ENCODE assay signal across 39 cellular contexts in genomic region chr10:49666685-49667084, GRCh38. TPM values are rescaled to one million over a fixed set of nuclear protein-coding genes. Genes with fewer than 3 reads are reported as not detected.
"Had no signal": no experiment of that assay in that cellular context is flagged by ENCODE, and none has a peak within 500 bp of the region (broad histone marks: within the 10 kb centered on the region; RNA-seq: fewer than 3 reads in every experiment).

No MANE protein-coding gene starts in this region.

- H3K27ac ChIP-seq: ascending aorta, breast epithelium, cardiac muscle cell, colonic mucosa, dorsolateral prefrontal cortex, esophagus squamous epithelium, gastroesophageal sphincter, WERI-Rb-1 had no signal

- H3K36me3 Mint-ChIP-seq: activated CD4-positive, alpha-beta memory T cell treated with anti-CD3 and anti-CD28 coated beads for 36 hours; activated CD8-positive, alpha-beta memory T cell treated with anti-CD3 and anti-CD28 coated beads, Interleukin-2, amount 10 ng/mL, durations not matched to agents 7 days and 5 days; activated naive CD4-positive, alpha-beta T cell treated with anti-CD3 and anti-CD28 coated beads, Interleukin-2, amount 10 ng/mL, durations not matched to agents 7 days and 5 days; activated naive CD4-positive, alpha-beta T cell treated with anti-CD3 and anti-CD28 coated beads, Interleukin-2, amount 50 U/mL, for 72 hours; activated naive CD8-positive, alpha-beta T cell treated with anti-CD3 and anti-CD28 coated beads, Interleukin-2, amount 10 ng/mL, durations not matched to agents 7 days and 5 days; brain had no signal

- H3K4me1 Mint-ChIP-seq: activated CD4-positive, alpha-beta T cell treated with anti-CD3 and anti-CD28 coated beads for 36 hours; activated CD4-positive, alpha-beta T cell treated with anti-CD3 and anti-CD28 coated beads, Interleukin-2, amount 10 ng/mL, durations not matched to agents 24 days and 14 days; activated CD8-positive, alpha-beta memory T cell treated with anti-CD3 and anti-CD28 coated beads, Interleukin-2, amount 10 ng/mL, durations not matched to agents 7 days and 5 days; activated naive CD4-positive, alpha-beta T cell treated with anti-CD3 and anti-CD28 coated beads, Interleukin-2, amount 10 ng/mL, durations not matched to agents 7 days and 5 days; activated naive CD8-positive, alpha-beta T cell treated with anti-CD3 and anti-CD28 coated beads, Interleukin-2, amount 10 ng/mL, durations not matched to agents 7 days and 5 days; brain; T-helper 17 cell had no signal

- DNase-seq: activated CD4-positive, alpha-beta memory T cell treated with anti-CD3 and anti-CD28 coated beads for 36 hours; activated CD4-positive, alpha-beta T cell treated with anti-CD3 and anti-CD28 coated beads for 36 hours; activated CD4-positive, alpha-beta T cell treated with anti-CD3 and anti-CD28 coated beads, Interleukin-2, amount 10 ng/mL, durations not matched to agents 24 days and 14 days; activated CD4-positive, CD25-positive, alpha-beta regulatory T cell; activated CD4-positive, CD25-positive, alpha-beta regulatory T cell treated with anti-CD3 and anti-CD28 coated beads, Interleukin-2, amount 50 U/mL, for 72 hours; activated CD8-positive, alpha-beta memory T cell treated with anti-CD3 and anti-CD28 coated beads, Interleukin-2, amount 10 ng/mL, durations not matched to agents 7 days and 5 days; activated CD8-positive, alpha-beta memory T cell treated with anti-CD3 and anti-CD28 coated beads, Interleukin-2, amount 50 U/mL, for 4 hours; activated CD8-positive, alpha-beta T cell treated with anti-CD3 and anti-CD28 coated beads, Interleukin-2, amount 10 ng/mL, durations not matched to agents 7 days and 5 days; activated effector memory CD4-positive, alpha-beta T cell treated with anti-CD3 and anti-CD28 coated beads, Interleukin-2, amount 50 U/mL, for 16 hours; activated naive CD4-positive, alpha-beta T cell treated with anti-CD3 and anti-CD28 coated beads, Interleukin-2, amount 10 ng/mL, durations not matched to agents 7 days and 5 days; activated naive CD8-positive, alpha-beta T cell treated with anti-CD3 and anti-CD28 coated beads, Interleukin-2, amount 10 ng/mL, durations not matched to agents 7 days and 5 days; activated T-cell treated with anti-CD3 and anti-CD28 coated beads, Interleukin-2, amount 50 U/mL, for 1 hour; central memory CD4-positive, alpha-beta T cell; cerebellar nuclear complex; colonic mucosa; dorsolateral prefrontal cortex; effector CD4-positive, alpha-beta T cell; effector memory CD8-positive, alpha-beta T cell; erythroblast; esophagus squamous epithelium; foreskin melanocyte; T-helper 1 cell; T-helper 17 cell; T1000; WERI-Rb-1 had no signal

- H3K4me1 ChIP-seq: ascending aorta, breast epithelium, colonic mucosa, esophagus squamous epithelium, gastroesophageal sphincter had no signal

- H3K27ac Mint-ChIP-seq: activated CD4-positive, alpha-beta memory T cell treated with anti-CD3 and anti-CD28 coated beads for 36 hours; activated CD4-positive, alpha-beta T cell treated with anti-CD3 and anti-CD28 coated beads for 36 hours; activated CD4-positive, alpha-beta T cell treated with anti-CD3 and anti-CD28 coated beads, Interleukin-2, amount 10 ng/mL, durations not matched to agents 24 days and 14 days; activated CD8-positive, alpha-beta memory T cell treated with anti-CD3 and anti-CD28 coated beads, Interleukin-2, amount 10 ng/mL, durations not matched to agents 7 days and 5 days; activated CD8-positive, alpha-beta T cell treated with anti-CD3 and anti-CD28 coated beads, Interleukin-2, amount 10 ng/mL, durations not matched to agents 7 days and 5 days; activated naive CD4-positive, alpha-beta T cell treated with anti-CD3 and anti-CD28 coated beads, Interleukin-2, amount 50 U/mL, for 72 hours; activated naive CD8-positive, alpha-beta T cell treated with anti-CD3 and anti-CD28 coated beads, Interleukin-2, amount 10 ng/mL, durations not matched to agents 7 days and 5 days; activated T-helper 1 cell treated with anti-CD3 and anti-CD28 coated beads, Interleukin-12 subunit alpha, Interleukin-12 subunit beta, Interleukin-2, Interleukin-4 antibody, amounts not matched to agents 30 ng/mL and 10 ng/mL and 1 ng/mL, durations not matched to agents 14 hours and 24 hours and 36 hours; activated T-helper 2 cell treated with anti-CD3 and anti-CD28 coated beads, Interferon-gamma antibody, Interleukin-2, Interleukin-4, amounts not matched to agents 10 μg/mL and 5 μg/mL and 100 μg/mL, durations not matched to agents 14 hours and 24 hours and 36 hours; brain; dendritic cell treated with granulocyte-macrophage colony-stimulating factor and Interleukin-4, amounts not matched to agents 40 ng/mL and 50 ng/mL, for 4 days; effector memory CD8-positive, alpha-beta T cell; T-helper 17 cell; T-helper 2 cell treated with Interferon-gamma antibody and Interleukin-4, amounts not matched to agents 5 μg/mL and 100 μg/mL, for 36 hours had no signal

- H3K4me3 Mint-ChIP-seq: activated CD4-positive, alpha-beta memory T cell treated with anti-CD3 and anti-CD28 coated beads for 36 hours; activated CD4-positive, alpha-beta T cell treated with anti-CD3 and anti-CD28 coated beads for 36 hours; activated CD4-positive, alpha-beta T cell treated with anti-CD3 and anti-CD28 coated beads, Interleukin-2, amount 10 ng/mL, durations not matched to agents 24 days and 14 days; activated CD8-positive, alpha-beta memory T cell treated with anti-CD3 and anti-CD28 coated beads, Interleukin-2, amount 10 ng/mL, durations not matched to agents 7 days and 5 days; activated CD8-positive, alpha-beta T cell treated with anti-CD3 and anti-CD28 coated beads, Interleukin-2, amount 10 ng/mL, durations not matched to agents 7 days and 5 days; activated naive CD4-positive, alpha-beta T cell treated with anti-CD3 and anti-CD28 coated beads, Interleukin-2, amount 10 ng/mL, durations not matched to agents 7 days and 5 days; activated naive CD8-positive, alpha-beta T cell treated with anti-CD3 and anti-CD28 coated beads, Interleukin-2, amount 10 ng/mL, durations not matched to agents 7 days and 5 days; activated T-helper 1 cell treated with anti-CD3 and anti-CD28 coated beads, Interleukin-12 subunit alpha, Interleukin-12 subunit beta, Interleukin-2, Interleukin-4 antibody, amounts not matched to agents 30 ng/mL and 10 ng/mL and 1 ng/mL, durations not matched to agents 14 hours and 24 hours and 36 hours; brain; dendritic cell treated with granulocyte-macrophage colony-stimulating factor and Interleukin-4, amounts not matched to agents 40 ng/mL and 50 ng/mL, for 4 days; effector memory CD8-positive, alpha-beta T cell; T-helper 17 cell; T-helper 2 cell treated with Interferon-gamma antibody and Interleukin-4, amounts not matched to agents 5 μg/mL and 100 μg/mL, for 36 hours had no signal

- H3K9me3 ChIP-seq: ascending aorta, colonic mucosa, esophagus squamous epithelium had no signal

- H3K4me3 ChIP-seq: ascending aorta, breast epithelium, cardiac muscle cell, colonic mucosa, dorsolateral prefrontal cortex, esophagus squamous epithelium, gastroesophageal sphincter had no signal

- H3K27me3 ChIP-seq: ascending aorta, colonic mucosa had no signal

- ATAC-seq: activated CD4-positive, alpha-beta T cell treated with anti-CD3 and anti-CD28 coated beads for 36 hours; activated CD8-positive, alpha-beta memory T cell treated with anti-CD3 and anti-CD28 coated beads, Interleukin-2, amount 10 ng/mL, durations not matched to agents 7 days and 5 days; activated CD8-positive, alpha-beta T cell treated with anti-CD3 and anti-CD28 coated beads, Interleukin-2, amount 10 ng/mL, durations not matched to agents 7 days and 5 days; activated naive CD4-positive, alpha-beta T cell treated with anti-CD3 and anti-CD28 coated beads, Interleukin-2, amount 50 U/mL, for 72 hours; effector memory CD8-positive, alpha-beta T cell; gastroesophageal sphincter; T-helper 17 cell had no signal

- H3K36me3 ChIP-seq: ascending aorta, breast epithelium, cardiac muscle cell, colonic mucosa, esophagus squamous epithelium, gastroesophageal sphincter, WERI-Rb-1 had no signal

- H3K9me3 Mint-ChIP-seq: activated CD4-positive, alpha-beta memory T cell treated with anti-CD3 and anti-CD28 coated beads for 36 hours; activated CD4-positive, alpha-beta T cell treated with anti-CD3 and anti-CD28 coated beads, Interleukin-2, amount 10 ng/mL, durations not matched to agents 24 days and 14 days; activated naive CD4-positive, alpha-beta T cell treated with anti-CD3 and anti-CD28 coated beads, Interleukin-2, amount 10 ng/mL, durations not matched to agents 7 days and 5 days; activated naive CD4-positive, alpha-beta T cell treated with anti-CD3 and anti-CD28 coated beads, Interleukin-2, amount 50 U/mL, for 72 hours; activated naive CD8-positive, alpha-beta T cell treated with anti-CD3 and anti-CD28 coated beads, Interleukin-2, amount 10 ng/mL, durations not matched to agents 7 days and 5 days; activated T-helper 1 cell treated with anti-CD3 and anti-CD28 coated beads, Interleukin-12 subunit alpha, Interleukin-12 subunit beta, Interleukin-2, Interleukin-4 antibody, amounts not matched to agents 30 ng/mL and 10 ng/mL and 1 ng/mL, durations not matched to agents 14 hours and 24 hours and 36 hours; activated T-helper 2 cell treated with anti-CD3 and anti-CD28 coated beads, Interferon-gamma antibody, Interleukin-2, Interleukin-4, amounts not matched to agents 10 μg/mL and 5 μg/mL and 100 μg/mL, durations not matched to agents 14 hours and 24 hours and 36 hours; dendritic cell treated with granulocyte-macrophage colony-stimulating factor and Interleukin-4, amounts not matched to agents 40 ng/mL and 50 ng/mL, for 4 days; effector memory CD8-positive, alpha-beta T cell; T-helper 2 cell treated with Interferon-gamma antibody and Interleukin-4, amounts not matched to agents 5 μg/mL and 100 μg/mL, for 36 hours had no signal

RNA-seq across cellular contexts. Expression of gene C10orf53, which starts 12.8 kb away (rescaled TPM):
- total RNA-seq: activated CD4-positive, alpha-beta memory T cell treated with anti-CD3 and anti-CD28 coated beads for 36 hours; activated CD4-positive, alpha-beta T cell treated with anti-CD3 and anti-CD28 coated beads for 36 hours; activated CD4-positive, alpha-beta T cell treated with anti-CD3 and anti-CD28 coated beads, Interleukin-2, amount 10 ng/mL, durations not matched to agents 24 days and 14 days; activated CD8-positive, alpha-beta memory T cell treated with anti-CD3 and anti-CD28 coated beads for 36 hours; activated CD8-positive, alpha-beta memory T cell treated with anti-CD3 and anti-CD28 coated beads, Interleukin-2, amount 10 ng/mL, durations not matched to agents 7 days and 5 days; activated CD8-positive, alpha-beta T cell treated with anti-CD3 and anti-CD28 coated beads, Interleukin-2, amount 10 ng/mL, durations not matched to agents 7 days and 5 days; activated naive CD4-positive, alpha-beta T cell treated with anti-CD3 and anti-CD28 coated beads, Interleukin-2, amount 50 U/mL, for 72 hours; activated naive CD8-positive, alpha-beta T cell treated with anti-CD3 and anti-CD28 coated beads, Interleukin-2, amount 10 ng/mL, durations not matched to agents 7 days and 5 days; activated T-helper 1 cell treated with anti-CD3 and anti-CD28 coated beads, Interleukin-12 subunit alpha, Interleukin-12 subunit beta, Interleukin-2, Interleukin-4 antibody, amounts not matched to agents 30 ng/mL and 10 ng/mL and 1 ng/mL, durations not matched to agents 14 hours and 24 hours and 36 hours; activated T-helper 2 cell treated with anti-CD3 and anti-CD28 coated beads, Interferon-gamma antibody, Interleukin-2, Interleukin-4, amounts not matched to agents 10 μg/mL and 5 μg/mL and 100 μg/mL, durations not matched to agents 14 hours and 24 hours and 36 hours; ascending aorta; breast epithelium; cardiac muscle cell; colonic mucosa; esophagus squamous epithelium; fibroblast of lung; fibroblast of villous mesenchyme; gastroesophageal sphincter; glomerular endothelial cell; T-helper 17 cell had no signal

RNA-seq across cellular contexts. Expression of gene CHAT, which starts 52.8 kb away (rescaled TPM):
- total RNA-seq: activated CD4-positive, alpha-beta memory T cell treated with anti-CD3 and anti-CD28 coated beads for 36 hours; activated CD4-positive, alpha-beta T cell treated with anti-CD3 and anti-CD28 coated beads for 36 hours; activated CD4-positive, alpha-beta T cell treated with anti-CD3 and anti-CD28 coated beads, Interleukin-2, amount 10 ng/mL, durations not matched to agents 24 days and 14 days; activated CD8-positive, alpha-beta memory T cell treated with anti-CD3 and anti-CD28 coated beads for 36 hours; activated CD8-positive, alpha-beta memory T cell treated with anti-CD3 and anti-CD28 coated beads, Interleukin-2, amount 10 ng/mL, durations not matched to agents 7 days and 5 days; activated CD8-positive, alpha-beta T cell treated with anti-CD3 and anti-CD28 coated beads, Interleukin-2, amount 10 ng/mL, durations not matched to agents 7 days and 5 days; activated naive CD4-positive, alpha-beta T cell treated with anti-CD3 and anti-CD28 coated beads, Interleukin-2, amount 50 U/mL, for 72 hours; activated naive CD8-positive, alpha-beta T cell treated with anti-CD3 and anti-CD28 coated beads, Interleukin-2, amount 10 ng/mL, durations not matched to agents 7 days and 5 days; ascending aorta; breast epithelium; cardiac muscle cell; dorsolateral prefrontal cortex; esophagus squamous epithelium; fibroblast of lung; fibroblast of villous mesenchyme; glomerular endothelial cell; T-helper 17 cell had no signal

RNA-seq across cellular contexts. Expression of gene SLC18A3, which starts 56.6 kb away (rescaled TPM):
- total RNA-seq: activated CD4-positive, alpha-beta memory T cell treated with anti-CD3 and anti-CD28 coated beads for 36 hours; activated CD4-positive, alpha-beta T cell treated with anti-CD3 and anti-CD28 coated beads for 36 hours; activated CD4-positive, alpha-beta T cell treated with anti-CD3 and anti-CD28 coated beads, Interleukin-2, amount 10 ng/mL, durations not matched to agents 24 days and 14 days; activated CD8-positive, alpha-beta memory T cell treated with anti-CD3 and anti-CD28 coated beads for 36 hours; activated CD8-positive, alpha-beta memory T cell treated with anti-CD3 and anti-CD28 coated beads, Interleukin-2, amount 10 ng/mL, durations not matched to agents 7 days and 5 days; activated CD8-positive, alpha-beta T cell treated with anti-CD3 and anti-CD28 coated beads, Interleukin-2, amount 10 ng/mL, durations not matched to agents 7 days and 5 days; activated naive CD4-positive, alpha-beta T cell treated with anti-CD3 and anti-CD28 coated beads, Interleukin-2, amount 50 U/mL, for 72 hours; activated naive CD8-positive, alpha-beta T cell treated with anti-CD3 and anti-CD28 coated beads, Interleukin-2, amount 10 ng/mL, durations not matched to agents 7 days and 5 days; activated T-helper 1 cell treated with anti-CD3 and anti-CD28 coated beads, Interleukin-12 subunit alpha, Interleukin-12 subunit beta, Interleukin-2, Interleukin-4 antibody, amounts not matched to agents 30 ng/mL and 10 ng/mL and 1 ng/mL, durations not matched to agents 14 hours and 24 hours and 36 hours; ascending aorta; breast epithelium; cardiac muscle cell; dorsolateral prefrontal cortex; esophagus squamous epithelium; fibroblast of lung; glomerular endothelial cell; T-helper 17 cell had no signal
